1 cellular context compared by ENCODE assay signal in the genomic region with DNA sequence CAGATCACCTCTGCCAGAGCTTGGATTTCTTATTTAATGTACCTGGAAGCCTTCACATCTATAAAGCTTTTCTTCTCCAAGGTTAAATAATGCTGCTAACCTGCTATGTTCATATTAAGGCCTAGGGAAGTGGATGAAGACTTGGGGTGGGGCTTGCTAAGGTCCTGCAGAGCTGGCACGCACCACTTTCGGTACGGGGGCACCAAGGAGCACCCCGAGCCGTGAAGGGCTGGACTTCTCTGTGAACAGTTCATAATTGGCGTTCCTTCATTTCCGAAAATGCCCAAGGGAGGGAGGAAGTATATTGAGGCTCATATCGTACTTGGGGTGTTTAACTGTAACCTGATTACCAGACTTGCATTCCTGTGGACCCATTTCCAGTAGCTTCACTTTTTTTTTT.
TF ChIP-seq lines count a peak whose summit lies in the region.

No MANE protein-coding gene starts in this region.

TF ChIP-seq in WTC11, 78 proteins besides CTCF, POLR2A, EP300 and RAD21:
- TF ChIP-seq SOX15 (CRISPR knock-in tag; IDR thresholded peaks at IDR 0.05) (no peak), SMAD4 (CRISPR knock-in tag; IDR thresholded peaks at IDR 0.05) (no peak), TEAD1 (CRISPR knock-in tag; IDR thresholded peaks at IDR 0.05) (no peak), ZNF396 (CRISPR knock-in tag; IDR thresholded peaks at IDR 0.05; ENCODE audit: borderline replicate concordance) (no peak), ZNF219 (CRISPR knock-in tag; IDR thresholded peaks at IDR 0.05; ENCODE audit: borderline replicate concordance) (no peak), FOXJ3 (CRISPR knock-in tag; IDR thresholded peaks at IDR 0.05; ENCODE audit: borderline replicate concordance) (no peak), ELF4 (CRISPR knock-in tag; IDR thresholded peaks at IDR 0.05; ENCODE audit: low read depth) (no peak), ESRRA (CRISPR knock-in tag; IDR thresholded peaks at IDR 0.05; ENCODE audit: borderline replicate concordance) (no peak), MXD4 (CRISPR knock-in tag; IDR thresholded peaks at IDR 0.05; ENCODE audit: borderline replicate concordance) (no peak)
- TF ChIP-seq, protein P1, sequence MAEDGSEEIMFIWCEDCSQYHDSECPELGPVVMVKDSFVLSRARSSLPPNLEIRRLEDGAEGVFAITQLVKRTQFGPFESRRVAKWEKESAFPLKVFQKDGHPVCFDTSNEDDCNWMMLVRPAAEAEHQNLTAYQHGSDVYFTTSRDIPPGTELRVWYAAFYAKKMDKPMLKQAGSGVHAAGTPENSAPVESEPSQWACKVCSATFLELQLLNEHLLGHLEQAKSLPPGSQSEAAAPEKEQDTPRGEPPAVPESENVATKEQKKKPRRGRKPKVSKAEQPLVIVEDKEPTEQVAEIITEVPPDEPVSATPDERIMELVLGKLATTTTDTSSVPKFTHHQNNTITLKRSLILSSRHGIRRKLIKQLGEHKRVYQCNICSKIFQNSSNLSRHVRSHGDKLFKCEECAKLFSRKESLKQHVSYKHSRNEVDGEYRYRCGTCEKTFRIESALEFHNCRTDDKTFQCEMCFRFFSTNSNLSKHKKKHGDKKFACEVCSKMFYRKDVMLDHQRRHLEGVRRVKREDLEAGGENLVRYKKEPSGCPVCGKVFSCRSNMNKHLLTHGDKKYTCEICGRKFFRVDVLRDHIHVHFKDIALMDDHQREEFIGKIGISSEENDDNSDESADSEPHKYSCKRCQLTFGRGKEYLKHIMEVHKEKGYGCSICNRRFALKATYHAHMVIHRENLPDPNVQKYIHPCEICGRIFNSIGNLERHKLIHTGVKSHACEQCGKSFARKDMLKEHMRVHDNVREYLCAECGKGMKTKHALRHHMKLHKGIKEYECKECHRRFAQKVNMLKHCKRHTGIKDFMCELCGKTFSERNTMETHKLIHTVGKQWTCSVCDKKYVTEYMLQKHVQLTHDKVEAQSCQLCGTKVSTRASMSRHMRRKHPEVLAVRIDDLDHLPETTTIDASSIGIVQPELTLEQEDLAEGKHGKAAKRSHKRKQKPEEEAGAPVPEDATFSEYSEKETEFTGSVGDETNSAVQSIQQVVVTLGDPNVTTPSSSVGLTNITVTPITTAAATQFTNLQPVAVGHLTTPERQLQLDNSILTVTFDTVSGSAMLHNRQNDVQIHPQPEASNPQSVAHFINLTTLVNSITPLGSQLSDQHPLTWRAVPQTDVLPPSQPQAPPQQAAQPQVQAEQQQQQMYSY (CRISPR knock-in tag; IDR thresholded peaks at IDR 0.05) = no peak
